ENCODE assay signal across 1 cellular context in the genomic region with DNA sequence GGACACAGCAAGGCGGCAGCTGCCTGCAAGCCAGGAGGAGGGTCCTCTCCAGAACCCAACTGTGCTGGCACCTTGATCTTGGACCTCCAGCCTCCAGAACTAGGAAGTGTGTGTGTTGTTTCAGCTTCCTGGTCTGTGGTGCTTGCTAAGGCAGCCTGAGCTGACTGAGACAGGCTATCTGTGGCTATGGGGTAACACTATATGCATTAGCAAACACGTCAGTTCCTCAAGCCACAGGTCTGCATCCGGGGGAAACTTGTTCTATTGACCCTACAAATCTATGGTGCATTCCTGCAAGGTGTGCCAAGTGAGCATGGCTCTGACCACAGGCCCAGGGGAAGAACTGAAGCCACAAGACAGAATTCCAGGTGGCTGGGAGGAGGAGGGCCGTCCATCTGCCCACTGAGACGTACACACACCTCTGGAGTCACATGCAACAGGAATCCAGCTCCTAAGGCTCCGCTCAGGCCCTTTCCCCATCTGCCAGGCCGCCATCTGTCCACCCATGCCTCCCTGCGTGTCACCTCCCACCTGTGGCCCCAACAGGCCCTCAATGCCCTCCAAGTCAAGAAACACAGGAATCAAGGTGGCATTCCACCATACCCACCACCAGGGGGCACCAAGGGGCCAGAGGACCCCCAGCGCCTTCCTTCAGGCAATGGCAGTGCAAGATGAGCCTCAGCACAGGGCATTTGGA.
TF ChIP-seq lines count a peak whose summit lies in the region.

No MANE protein-coding gene starts in this region.

TF ChIP-seq in K562, 482 proteins besides CTCF, POLR2A, EP300 and RAD21 (continued from another document and continues in another):
- TF ChIP-seq, protein P1, sequence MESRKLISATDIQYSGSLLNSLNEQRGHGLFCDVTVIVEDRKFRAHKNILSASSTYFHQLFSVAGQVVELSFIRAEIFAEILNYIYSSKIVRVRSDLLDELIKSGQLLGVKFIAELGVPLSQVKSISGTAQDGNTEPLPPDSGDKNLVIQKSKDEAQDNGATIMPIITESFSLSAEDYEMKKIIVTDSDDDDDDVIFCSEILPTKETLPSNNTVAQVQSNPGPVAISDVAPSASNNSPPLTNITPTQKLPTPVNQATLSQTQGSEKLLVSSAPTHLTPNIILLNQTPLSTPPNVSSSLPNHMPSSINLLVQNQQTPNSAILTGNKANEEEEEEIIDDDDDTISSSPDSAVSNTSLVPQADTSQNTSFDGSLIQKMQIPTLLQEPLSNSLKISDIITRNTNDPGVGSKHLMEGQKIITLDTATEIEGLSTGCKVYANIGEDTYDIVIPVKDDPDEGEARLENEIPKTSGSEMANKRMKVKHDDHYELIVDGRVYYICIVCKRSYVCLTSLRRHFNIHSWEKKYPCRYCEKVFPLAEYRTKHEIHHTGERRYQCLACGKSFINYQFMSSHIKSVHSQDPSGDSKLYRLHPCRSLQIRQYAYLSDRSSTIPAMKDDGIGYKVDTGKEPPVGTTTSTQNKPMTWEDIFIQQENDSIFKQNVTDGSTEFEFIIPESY (CRISPR knock-in tag; IDR thresholded peaks at IDR 0.05): peak; percentile 33; the same call in 1 of the 2 replicates
- TF ChIP-seq NCOA6 (IDR thresholded peaks at IDR 0.05) (no peak), CREM (IDR thresholded peaks at IDR 0.05; ENCODE audit: low read depth) (no peak), ESRRB (CRISPR knock-in tag; IDR thresholded peaks at IDR 0.05; ENCODE audit: borderline replicate concordance) (no peak), MEF2D (tag; conservative IDR thresholded peaks at IDR 0.05; ENCODE audit: low read depth) (no peak), NR2C1 (IDR thresholded peaks at IDR 0.05) (no peak), NR2C1 (tag; IDR thresholded peaks at IDR 0.05) (no peak), TCF3 (CRISPR knock-in tag; IDR thresholded peaks at IDR 0.05) (no peak), ZNF76 (CRISPR knock-in tag; IDR thresholded peaks at IDR 0.05; ENCODE audit: borderline replicate concordance) (no peak), ILF3 (IDR thresholded peaks at IDR 0.05; ENCODE audit: borderline replicate concordance) (no peak), ZKSCAN8 (CRISPR knock-in tag; IDR thresholded peaks at IDR 0.05) (no peak), SREBF1 (IDR thresholded peaks at IDR 0.05; ENCODE audit: borderline replicate concordance, low read depth, low read length) (no peak), ETS2 (tag; IDR thresholded peaks at IDR 0.05; ENCODE audit: borderline replicate concordance, poor library complexity, severe bottlenecking) (no peak), GABPB1 (CRISPR knock-in tag; IDR thresholded peaks at IDR 0.05) (no peak), RBM15 (IDR thresholded peaks at IDR 0.05; ENCODE audit: insufficient read depth, low read length) (no peak), SAFB (IDR thresholded peaks at IDR 0.05; ENCODE audit: borderline replicate concordance, low read depth, low read length) (no peak), ZNF24 (IDR thresholded peaks at IDR 0.05) (no peak), HOXB6 (CRISPR knock-in tag; IDR thresholded peaks at IDR 0.05; ENCODE audit: borderline replicate concordance) (no peak), RCOR1 (IDR thresholded peaks at IDR 0.05; ENCODE audit: borderline replicate concordance in 1 of 2, low read depth in 2 of 2, low read length in 2 of 2) (0 out of 4 replicates have a peak, but pooled peaks of 1 of the 2 experiments have one; percentile 13), HDGF (IDR thresholded peaks at IDR 0.05) (no peak), SIRT6 (IDR thresholded peaks at IDR 0.05; ENCODE audit: low read depth, low read length) (no peak), ZNF583 (CRISPR knock-in tag; IDR thresholded peaks at IDR 0.05) (no peak), BRCA1 (IDR thresholded peaks at IDR 0.05) (no peak), BRCA1 (CRISPR knock-in tag; IDR thresholded peaks at IDR 0.05) (no peak), ZFP36 (IDR thresholded peaks at IDR 0.05; ENCODE audit: low read depth, low read length, partially characterized antibody) (no peak), NCOA2 (IDR thresholded peaks at IDR 0.05; ENCODE audit: partially characterized antibody in 2 of 2) (no peak), LARP7 (IDR thresholded peaks at IDR 0.05) (no peak), ESRRA (IDR thresholded peaks at IDR 0.05; ENCODE audit: borderline replicate concordance, low read depth) (no peak), EWSR1 (IDR thresholded peaks at IDR 0.05; ENCODE audit: borderline replicate concordance, low read depth, partially characterized antibody) (no peak), ZC3H11A (IDR thresholded peaks at IDR 0.05; ENCODE audit: low read depth, low read length) (no peak), ZNF133 (CRISPR knock-in tag; IDR thresholded peaks at IDR 0.05) (no peak), ADNP (tag; IDR thresholded peaks at IDR 0.05) (no peak), COPS2 (conservative IDR thresholded peaks at IDR 0.05) (no peak), NCOA1 (IDR thresholded peaks at IDR 0.05; ENCODE audit: low read depth) (no peak), STAG1 (CRISPR knock-in tag; IDR thresholded peaks at IDR 0.05; ENCODE audit: borderline replicate concordance) (peak; percentile 75; the same call in 1 of the 2 replicates), MYNN (IDR thresholded peaks at IDR 0.05) (peak; percentile 44; the same call in 1 of the 2 replicates), MYNN (CRISPR knock-in tag; IDR thresholded peaks at IDR 0.05) (no peak), RBM22 (IDR thresholded peaks at IDR 0.05; ENCODE audit: low read depth, low read length, poor library complexity, severe bottlenecking) (no peak)
- TF ChIP-seq, protein P2, sequence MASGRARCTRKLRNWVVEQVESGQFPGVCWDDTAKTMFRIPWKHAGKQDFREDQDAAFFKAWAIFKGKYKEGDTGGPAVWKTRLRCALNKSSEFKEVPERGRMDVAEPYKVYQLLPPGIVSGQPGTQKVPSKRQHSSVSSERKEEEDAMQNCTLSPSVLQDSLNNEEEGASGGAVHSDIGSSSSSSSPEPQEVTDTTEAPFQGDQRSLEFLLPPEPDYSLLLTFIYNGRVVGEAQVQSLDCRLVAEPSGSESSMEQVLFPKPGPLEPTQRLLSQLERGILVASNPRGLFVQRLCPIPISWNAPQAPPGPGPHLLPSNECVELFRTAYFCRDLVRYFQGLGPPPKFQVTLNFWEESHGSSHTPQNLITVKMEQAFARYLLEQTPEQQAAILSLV (tag; IDR thresholded peaks at IDR 0.05): no peak
- TF ChIP-seq, protein P3, sequence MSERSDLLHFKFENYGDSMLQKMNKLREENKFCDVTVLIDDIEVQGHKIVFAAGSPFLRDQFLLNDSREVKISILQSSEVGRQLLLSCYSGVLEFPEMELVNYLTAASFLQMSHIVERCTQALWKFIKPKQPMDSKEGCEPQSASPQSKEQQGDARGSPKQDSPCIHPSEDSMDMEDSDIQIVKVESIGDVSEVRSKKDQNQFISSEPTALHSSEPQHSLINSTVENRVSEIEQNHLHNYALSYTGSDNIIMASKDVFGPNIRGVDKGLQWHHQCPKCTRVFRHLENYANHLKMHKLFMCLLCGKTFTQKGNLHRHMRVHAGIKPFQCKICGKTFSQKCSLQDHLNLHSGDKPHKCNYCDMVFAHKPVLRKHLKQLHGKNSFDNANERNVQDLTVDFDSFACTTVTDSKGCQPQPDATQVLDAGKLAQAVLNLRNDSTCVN (CRISPR knock-in tag; IDR thresholded peaks at IDR 0.05): no peak
- TF ChIP-seq, protein P4, sequence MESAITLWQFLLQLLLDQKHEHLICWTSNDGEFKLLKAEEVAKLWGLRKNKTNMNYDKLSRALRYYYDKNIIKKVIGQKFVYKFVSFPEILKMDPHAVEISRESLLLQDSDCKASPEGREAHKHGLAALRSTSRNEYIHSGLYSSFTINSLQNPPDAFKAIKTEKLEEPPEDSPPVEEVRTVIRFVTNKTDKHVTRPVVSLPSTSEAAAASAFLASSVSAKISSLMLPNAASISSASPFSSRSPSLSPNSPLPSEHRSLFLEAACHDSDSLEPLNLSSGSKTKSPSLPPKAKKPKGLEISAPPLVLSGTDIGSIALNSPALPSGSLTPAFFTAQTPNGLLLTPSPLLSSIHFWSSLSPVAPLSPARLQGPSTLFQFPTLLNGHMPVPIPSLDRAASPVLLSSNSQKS (CRISPR knock-in tag; IDR thresholded peaks at IDR 0.05): no peak
- TF ChIP-seq, protein P5, sequence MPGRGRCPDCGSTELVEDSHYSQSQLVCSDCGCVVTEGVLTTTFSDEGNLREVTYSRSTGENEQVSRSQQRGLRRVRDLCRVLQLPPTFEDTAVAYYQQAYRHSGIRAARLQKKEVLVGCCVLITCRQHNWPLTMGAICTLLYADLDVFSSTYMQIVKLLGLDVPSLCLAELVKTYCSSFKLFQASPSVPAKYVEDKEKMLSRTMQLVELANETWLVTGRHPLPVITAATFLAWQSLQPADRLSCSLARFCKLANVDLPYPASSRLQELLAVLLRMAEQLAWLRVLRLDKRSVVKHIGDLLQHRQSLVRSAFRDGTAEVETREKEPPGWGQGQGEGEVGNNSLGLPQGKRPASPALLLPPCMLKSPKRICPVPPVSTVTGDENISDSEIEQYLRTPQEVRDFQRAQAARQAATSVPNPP (IDR thresholded peaks at IDR 0.05; ENCODE audit: borderline replicate concordance, insufficient read depth, insufficient read length): no peak
- TF ChIP-seq, protein P6, sequence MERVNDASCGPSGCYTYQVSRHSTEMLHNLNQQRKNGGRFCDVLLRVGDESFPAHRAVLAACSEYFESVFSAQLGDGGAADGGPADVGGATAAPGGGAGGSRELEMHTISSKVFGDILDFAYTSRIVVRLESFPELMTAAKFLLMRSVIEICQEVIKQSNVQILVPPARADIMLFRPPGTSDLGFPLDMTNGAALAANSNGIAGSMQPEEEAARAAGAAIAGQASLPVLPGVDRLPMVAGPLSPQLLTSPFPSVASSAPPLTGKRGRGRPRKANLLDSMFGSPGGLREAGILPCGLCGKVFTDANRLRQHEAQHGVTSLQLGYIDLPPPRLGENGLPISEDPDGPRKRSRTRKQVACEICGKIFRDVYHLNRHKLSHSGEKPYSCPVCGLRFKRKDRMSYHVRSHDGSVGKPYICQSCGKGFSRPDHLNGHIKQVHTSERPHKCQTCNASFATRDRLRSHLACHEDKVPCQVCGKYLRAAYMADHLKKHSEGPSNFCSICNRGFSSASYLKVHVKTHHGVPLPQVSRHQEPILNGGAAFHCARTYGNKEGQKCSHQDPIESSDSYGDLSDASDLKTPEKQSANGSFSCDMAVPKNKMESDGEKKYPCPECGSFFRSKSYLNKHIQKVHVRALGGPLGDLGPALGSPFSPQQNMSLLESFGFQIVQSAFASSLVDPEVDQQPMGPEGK (CRISPR knock-in tag; IDR thresholded peaks at IDR 0.05; ENCODE audit: borderline replicate concordance): no peak
- TF ChIP-seq, protein P7, sequence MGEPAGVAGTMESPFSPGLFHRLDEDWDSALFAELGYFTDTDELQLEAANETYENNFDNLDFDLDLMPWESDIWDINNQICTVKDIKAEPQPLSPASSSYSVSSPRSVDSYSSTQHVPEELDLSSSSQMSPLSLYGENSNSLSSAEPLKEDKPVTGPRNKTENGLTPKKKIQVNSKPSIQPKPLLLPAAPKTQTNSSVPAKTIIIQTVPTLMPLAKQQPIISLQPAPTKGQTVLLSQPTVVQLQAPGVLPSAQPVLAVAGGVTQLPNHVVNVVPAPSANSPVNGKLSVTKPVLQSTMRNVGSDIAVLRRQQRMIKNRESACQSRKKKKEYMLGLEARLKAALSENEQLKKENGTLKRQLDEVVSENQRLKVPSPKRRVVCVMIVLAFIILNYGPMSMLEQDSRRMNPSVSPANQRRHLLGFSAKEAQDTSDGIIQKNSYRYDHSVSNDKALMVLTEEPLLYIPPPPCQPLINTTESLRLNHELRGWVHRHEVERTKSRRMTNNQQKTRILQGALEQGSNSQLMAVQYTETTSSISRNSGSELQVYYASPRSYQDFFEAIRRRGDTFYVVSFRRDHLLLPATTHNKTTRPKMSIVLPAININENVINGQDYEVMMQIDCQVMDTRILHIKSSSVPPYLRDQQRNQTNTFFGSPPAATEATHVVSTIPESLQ (CRISPR knock-in tag; IDR thresholded peaks at IDR 0.05): no peak
- TF ChIP-seq, protein P8, sequence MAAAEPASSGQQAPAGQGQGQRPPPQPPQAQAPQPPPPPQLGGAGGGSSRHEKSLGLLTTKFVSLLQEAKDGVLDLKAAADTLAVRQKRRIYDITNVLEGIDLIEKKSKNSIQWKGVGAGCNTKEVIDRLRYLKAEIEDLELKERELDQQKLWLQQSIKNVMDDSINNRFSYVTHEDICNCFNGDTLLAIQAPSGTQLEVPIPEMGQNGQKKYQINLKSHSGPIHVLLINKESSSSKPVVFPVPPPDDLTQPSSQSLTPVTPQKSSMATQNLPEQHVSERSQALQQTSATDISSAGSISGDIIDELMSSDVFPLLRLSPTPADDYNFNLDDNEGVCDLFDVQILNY (CRISPR knock-in tag; IDR thresholded peaks at IDR 0.05): no peak
- TF ChIP-seq, protein P9, sequence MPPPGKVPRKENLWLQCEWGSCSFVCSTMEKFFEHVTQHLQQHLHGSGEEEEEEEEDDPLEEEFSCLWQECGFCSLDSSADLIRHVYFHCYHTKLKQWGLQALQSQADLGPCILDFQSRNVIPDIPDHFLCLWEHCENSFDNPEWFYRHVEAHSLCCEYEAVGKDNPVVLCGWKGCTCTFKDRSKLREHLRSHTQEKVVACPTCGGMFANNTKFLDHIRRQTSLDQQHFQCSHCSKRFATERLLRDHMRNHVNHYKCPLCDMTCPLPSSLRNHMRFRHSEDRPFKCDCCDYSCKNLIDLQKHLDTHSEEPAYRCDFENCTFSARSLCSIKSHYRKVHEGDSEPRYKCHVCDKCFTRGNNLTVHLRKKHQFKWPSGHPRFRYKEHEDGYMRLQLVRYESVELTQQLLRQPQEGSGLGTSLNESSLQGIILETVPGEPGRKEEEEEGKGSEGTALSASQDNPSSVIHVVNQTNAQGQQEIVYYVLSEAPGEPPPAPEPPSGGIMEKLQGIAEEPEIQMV (tag; conservative IDR thresholded peaks at IDR 0.05; ENCODE audit: low read depth): no peak
- TF ChIP-seq, protein P10, sequence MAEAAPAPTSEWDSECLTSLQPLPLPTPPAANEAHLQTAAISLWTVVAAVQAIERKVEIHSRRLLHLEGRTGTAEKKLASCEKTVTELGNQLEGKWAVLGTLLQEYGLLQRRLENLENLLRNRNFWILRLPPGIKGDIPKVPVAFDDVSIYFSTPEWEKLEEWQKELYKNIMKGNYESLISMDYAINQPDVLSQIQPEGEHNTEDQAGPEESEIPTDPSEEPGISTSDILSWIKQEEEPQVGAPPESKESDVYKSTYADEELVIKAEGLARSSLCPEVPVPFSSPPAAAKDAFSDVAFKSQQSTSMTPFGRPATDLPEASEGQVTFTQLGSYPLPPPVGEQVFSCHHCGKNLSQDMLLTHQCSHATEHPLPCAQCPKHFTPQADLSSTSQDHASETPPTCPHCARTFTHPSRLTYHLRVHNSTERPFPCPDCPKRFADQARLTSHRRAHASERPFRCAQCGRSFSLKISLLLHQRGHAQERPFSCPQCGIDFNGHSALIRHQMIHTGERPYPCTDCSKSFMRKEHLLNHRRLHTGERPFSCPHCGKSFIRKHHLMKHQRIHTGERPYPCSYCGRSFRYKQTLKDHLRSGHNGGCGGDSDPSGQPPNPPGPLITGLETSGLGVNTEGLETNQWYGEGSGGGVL (CRISPR knock-in tag; IDR thresholded peaks at IDR 0.05): no peak
- TF ChIP-seq, protein P11, sequence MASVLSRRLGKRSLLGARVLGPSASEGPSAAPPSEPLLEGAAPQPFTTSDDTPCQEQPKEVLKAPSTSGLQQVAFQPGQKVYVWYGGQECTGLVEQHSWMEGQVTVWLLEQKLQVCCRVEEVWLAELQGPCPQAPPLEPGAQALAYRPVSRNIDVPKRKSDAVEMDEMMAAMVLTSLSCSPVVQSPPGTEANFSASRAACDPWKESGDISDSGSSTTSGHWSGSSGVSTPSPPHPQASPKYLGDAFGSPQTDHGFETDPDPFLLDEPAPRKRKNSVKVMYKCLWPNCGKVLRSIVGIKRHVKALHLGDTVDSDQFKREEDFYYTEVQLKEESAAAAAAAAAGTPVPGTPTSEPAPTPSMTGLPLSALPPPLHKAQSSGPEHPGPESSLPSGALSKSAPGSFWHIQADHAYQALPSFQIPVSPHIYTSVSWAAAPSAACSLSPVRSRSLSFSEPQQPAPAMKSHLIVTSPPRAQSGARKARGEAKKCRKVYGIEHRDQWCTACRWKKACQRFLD (CRISPR knock-in tag; IDR thresholded peaks at IDR 0.05): no peak
